19 cellular contexts compared by ENCODE assay signal in the genomic region with DNA sequence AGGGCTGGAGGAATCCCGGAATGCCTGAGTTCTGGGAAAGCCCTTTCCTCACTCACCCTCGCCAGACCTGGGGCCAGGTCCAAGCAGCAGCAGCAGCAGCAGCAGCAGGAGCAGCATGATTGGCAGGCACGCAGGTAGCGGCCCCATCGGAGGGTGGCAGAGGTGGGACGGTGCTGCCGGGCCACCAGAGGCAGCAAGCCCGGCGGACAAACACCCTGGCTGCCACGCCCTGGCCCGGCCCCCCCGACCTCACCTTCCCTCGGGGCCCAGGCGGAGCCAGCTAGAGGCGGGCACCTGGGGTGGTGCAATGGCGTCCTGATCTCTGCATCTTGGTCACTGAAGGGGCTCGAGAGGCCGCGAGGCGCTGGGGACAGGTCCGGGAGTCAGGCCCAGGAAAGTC.
DNase-seq lines count a peak whose midpoint lies in the region; ATAC-seq and TF ChIP-seq lines count a peak whose summit lies in the region.
"Had no signal": no experiment of that assay in that cellular context is flagged by ENCODE, and none has a peak within 500 bp of the region (broad histone marks: within the 10 kb centered on the region; RNA-seq: fewer than 3 reads in every experiment).

No MANE protein-coding gene starts in this region.

- intact Hi-C loops in mucosa of descending colon (cut with DNase I, micrococcal nuclease) = no loop called here

- no peak overlapping the region; the same call in 1 of the 2 replicates for H3K9ac ChIP-seq in HUES48 (ENCODE audit: low read depth, low read length)
- H3K9ac ChIP-seq: BLaER1 had no signal

- H3K4me3 ChIP-seq in HUES48 (ENCODE audit: low read depth, low read length) = peak overlapping the region; percentile 65
- no peak overlapping the region for H3K4me3 ChIP-seq in mucosa of descending colon
- H3K4me3 ChIP-seq: BLaER1, esophagus squamous epithelium, heart left ventricle, sigmoid colon, SJCRH30 had no signal

- no peaks in the 10 kb centered on the region for H3K4me1 ChIP-seq in HUES48 (ENCODE audit: control insufficient read depth, insufficient read depth, low read length)
- H3K4me1 ChIP-seq in foreskin keratinocyte = no peaks in the 10 kb centered on the region
- H3K4me1 ChIP-seq in mucosa of descending colon (ENCODE audit: low read depth) = peaks cover 8% of the 10 kb centered on the region
- H3K4me1 ChIP-seq: heart left ventricle, sigmoid colon had no signal

- ATAC-seq in foreskin keratinocyte (peak; percentile 18), mucosa of descending colon (peak; percentile 85), GM18868 (IDR thresholded peaks at IDR 0.05; ENCODE audit: unreplicated experiment) (no peak)

- in situ Hi-C loops in KBM-7 (cut with MboI; ENCODE audit: low pct_unique_long_range_greater_than_20kb, low sequenced_read_pairs) = no loop called here

- TF ChIP-seq CTCF in foreskin keratinocyte (conservative IDR thresholded peaks at IDR 0.05) (no peak), mucosa of descending colon (IDR thresholded peaks at IDR 0.05) (no peak)

- DNase-seq in DMS79 treated with DMSO at 0.1 percent for 48 hours (lab: John Stamatoyannopoulos, UW) (peak; percentile 54), foreskin keratinocyte (no peak), mucosa of descending colon (peak; percentile 83 to 91 (median 86)), retina (no peak), activated gamma-delta T cell (lab: John Stamatoyannopoulos, UW) (no peak), KBM-7 (no peak)
- DNase-seq: activated CD4-positive, alpha-beta T cell treated with anti-CD3 and anti-CD28 coated beads for 1 hour; activated naive CD4-positive, alpha-beta T cell; dermis blood vessel endothelial cell; esophagus squamous epithelium; HCEC 1CT; heart left ventricle; NCI-H345; sigmoid colon; SJCRH30; stimulated activated CD4-positive, alpha-beta T cell treated with anti-CD3 and anti-CD28 coated beads, Interleukin-2, amount 100 ng/mL, for 48 hours had no signal

- H3K27me3 ChIP-seq in HUES48 (ENCODE audit: control insufficient read depth, insufficient read depth, low read length) (no peaks in the 10 kb centered on the region), foreskin keratinocyte (peaks cover 17% of the 10 kb centered on the region)
- H3K27me3 ChIP-seq: BLaER1, heart left ventricle, sigmoid colon, SJCRH30 had no signal

- H3K27ac ChIP-seq in HUES48 (ENCODE audit: low read depth, low read length) = no peak overlapping the region
- no peak overlapping the region for H3K27ac ChIP-seq in foreskin keratinocyte
- H3K27ac ChIP-seq: BLaER1, esophagus squamous epithelium, heart left ventricle, sigmoid colon, SJCRH30 had no signal

- no peaks in the 10 kb centered on the region for H3K9me3 ChIP-seq in HUES48 (ENCODE audit: control insufficient read depth, insufficient read depth, low read length)
- H3K9me3 ChIP-seq in mucosa of descending colon = no peaks in the 10 kb centered on the region
- H3K9me3 ChIP-seq: BLaER1, esophagus squamous epithelium, heart left ventricle, sigmoid colon, SJCRH30 had no signal

- H3K36me3 ChIP-seq in HUES48 (ENCODE audit: control insufficient read depth, insufficient read depth, low read length) (no peaks in the 10 kb centered on the region), mucosa of descending colon (ENCODE audit: low read depth) (no peaks in the 10 kb centered on the region)
- H3K36me3 ChIP-seq: BLaER1, SJCRH30 had no signal

Comparison
In these comparisons a context has a peak if more than half of its experiments do, and no peak if none do; other contexts are left out.
1. DNase-seq: peak in DMS79 treated with DMSO at 0.1 percent for 48 hours (single experiment) and mucosa of descending colon (3 of 3); none in foreskin keratinocyte (0 of 2), retina (single experiment), activated gamma-delta T cell (single experiment) and KBM-7 (single experiment).